Comparison of ENCODE assay signal across 12 cellular contexts in genomic region chr12:50545783-50546182, GRCh38. TPM values are rescaled to one million over a fixed set of nuclear protein-coding genes. Genes with fewer than 3 reads are reported as not detected.
DNase-seq lines count a peak whose midpoint lies in the region; ATAC-seq and TF ChIP-seq lines count a peak whose summit lies in the region.
"Had no signal": no experiment of that assay in that cellular context is flagged by ENCODE, and none has a peak within 500 bp of the region (broad histone marks: within the 10 kb centered on the region; RNA-seq: fewer than 3 reads in every experiment).

No MANE protein-coding gene starts in this region.

- no peaks in the 10 kb centered on the region for H3F3A ChIP-seq in neural progenitor cell (ENCODE audit: low read depth)

- H4K20me1 ChIP-seq in neural progenitor cell (ENCODE audit: low read depth): peaks cover 15% of the 10 kb centered on the region

- no peaks in the 10 kb centered on the region for H3K27me3 Mint-ChIP-seq in neural progenitor cell (ENCODE audit: insufficient read depth, low read depth)
- no peaks in the 10 kb centered on the region for H3K27me3 Mint-ChIP-seq in activated CD8-positive, alpha-beta memory T cell treated with anti-CD3 and anti-CD28 coated beads, Interleukin-2, amount 10 ng/mL, durations not matched to agents 7 days and 5 days

- no peak overlapping the region for H3K4me3 Mint-ChIP-seq in neural progenitor cell
- no peak overlapping the region for H3K4me3 Mint-ChIP-seq in activated CD8-positive, alpha-beta memory T cell treated with anti-CD3 and anti-CD28 coated beads, Interleukin-2, amount 10 ng/mL, durations not matched to agents 7 days and 5 days
- H3K4me3 Mint-ChIP-seq: T-helper 2 cell treated with Interferon-gamma antibody and Interleukin-4, amounts not matched to agents 5 μg/mL and 100 μg/mL, for 36 hours had no signal

- H3K36me3 ChIP-seq in neural progenitor cell: no peaks in the 10 kb centered on the region
- H3K36me3 ChIP-seq in sigmoid colon: no peaks in the 10 kb centered on the region

- no peak for TF ChIP-seq CTCF in neural progenitor cell (IDR thresholded peaks at IDR 0.05)
- TF ChIP-seq CTCF in sigmoid colon (IDR thresholded peaks at IDR 0.05): no peak

- 11 to 50% methylated on average over 5 of the region's 5 CpGs for WGBS in sigmoid colon, 2 donors

- no peaks in the 10 kb centered on the region for H3K36me3 Mint-ChIP-seq in neural progenitor cell
- H3K36me3 Mint-ChIP-seq in activated CD8-positive, alpha-beta memory T cell treated with anti-CD3 and anti-CD28 coated beads, Interleukin-2, amount 10 ng/mL, durations not matched to agents 7 days and 5 days: no peaks in the 10 kb centered on the region

- no peak overlapping the region for H3K27ac Mint-ChIP-seq in neural progenitor cell
- no peak overlapping the region for H3K27ac Mint-ChIP-seq in activated CD8-positive, alpha-beta memory T cell treated with anti-CD3 and anti-CD28 coated beads, Interleukin-2, amount 10 ng/mL, durations not matched to agents 7 days and 5 days
- H3K27ac Mint-ChIP-seq: T-helper 2 cell treated with Interferon-gamma antibody and Interleukin-4, amounts not matched to agents 5 μg/mL and 100 μg/mL, for 36 hours had no signal

- CTCF ChIA-PET in activated CD8-positive, alpha-beta memory T cell treated with anti-CD3 and anti-CD28 coated beads, Interleukin-2, amount 10 ng/mL, durations not matched to agents 7 days and 5 days (lab: Charles Lee): no interaction called here

- H3K9me3 ChIP-seq in neural progenitor cell (ENCODE audit: low read depth): no peaks in the 10 kb centered on the region
- no peaks in the 10 kb centered on the region for H3K9me3 ChIP-seq in sigmoid colon

- no peaks in the 10 kb centered on the region for H3K9me3 Mint-ChIP-seq in neural progenitor cell
- no peaks in the 10 kb centered on the region for H3K9me3 Mint-ChIP-seq in activated CD8-positive, alpha-beta memory T cell treated with anti-CD3 and anti-CD28 coated beads, Interleukin-2, amount 10 ng/mL, durations not matched to agents 7 days and 5 days (ENCODE audit: low read depth)
- H3K9me3 Mint-ChIP-seq: T-helper 2 cell treated with Interferon-gamma antibody and Interleukin-4, amounts not matched to agents 5 μg/mL and 100 μg/mL, for 36 hours had no signal

- H3K27me3 ChIP-seq in neural progenitor cell (no peaks in the 10 kb centered on the region), sigmoid colon (no peaks in the 10 kb centered on the region)

- H2AFZ ChIP-seq in neural progenitor cell (replicated peaks): no peak overlapping the region

- no peak overlapping the region for H3K9ac ChIP-seq in neural progenitor cell

- H3K79me2 ChIP-seq in neural progenitor cell (ENCODE audit: low read depth): peaks cover 85% of the 10 kb centered on the region

- peak overlapping the region; percentile 37 for H3K4me2 ChIP-seq in neural progenitor cell

- H3K4me1 ChIP-seq in neural progenitor cell (peaks cover 12% of the 10 kb centered on the region), sigmoid colon (peaks cover 0 to 32% (median 13%) of the 10 kb centered on the region in 4 donors)

- ATAC-seq in activated CD8-positive, alpha-beta memory T cell treated with anti-CD3 and anti-CD28 coated beads, Interleukin-2, amount 10 ng/mL, durations not matched to agents 7 days and 5 days: no peak

- no peak for TF ChIP-seq EP300 in sigmoid colon (IDR thresholded peaks at IDR 0.05)

- H3K27ac ChIP-seq in neural progenitor cell: no peak overlapping the region
- no peak overlapping the region for H3K27ac ChIP-seq in sigmoid colon
- H3K27ac ChIP-seq: C4-2B had no signal

- no peak for TF ChIP-seq POLR2A in sigmoid colon (IDR thresholded peaks at IDR 0.05)

- intact Hi-C loops in sigmoid colon (cut with DNase I): no loop called here

- peaks cover 10% of the 10 kb centered on the region for H3K4me1 Mint-ChIP-seq in neural progenitor cell
- peaks cover 10% of the 10 kb centered on the region for H3K4me1 Mint-ChIP-seq in activated CD8-positive, alpha-beta memory T cell treated with anti-CD3 and anti-CD28 coated beads, Interleukin-2, amount 10 ng/mL, durations not matched to agents 7 days and 5 days

- DNase-seq in EL (peak; percentile 22), NCI-H524 treated with DMSO at 0.1 percent for 48 hours (lab: John Stamatoyannopoulos, UW) (peak; percentile 54), dermis blood vessel endothelial cell (peak; percentile 2), neural progenitor cell (ENCODE audit: low spot score) (no peak), GDM1 (lab: John Stamatoyannopoulos, UW) (no peak), sigmoid colon (no peak), D341Med (ENCODE audit: low spot score) (no peak)
- DNase-seq in activated CD8-positive, alpha-beta memory T cell treated with anti-CD3 and anti-CD28 coated beads, Interleukin-2, amount 10 ng/mL, durations not matched to agents 7 days and 5 days: no peak
- DNase-seq: aorta, NCI-H1694 had no signal

- H3K4me3 ChIP-seq in neural progenitor cell (no peak overlapping the region), sigmoid colon (no peak overlapping the region)

RNA-seq across cellular contexts. Expression of gene DIP2B, which starts 41.0 kb away (rescaled TPM):
- total RNA-seq in dermis blood vessel endothelial cell: 44.1 and 44.6 TPM in 2 replicates
- total RNA-seq in neural progenitor cell (ENCODE audit: low replicate concordance): 37.1 and 37.4 TPM in 2 replicates
- total RNA-seq in activated CD8-positive, alpha-beta memory T cell treated with anti-CD3 and anti-CD28 coated beads, Interleukin-2, amount 10 ng/mL, durations not matched to agents 7 days and 5 days: 10 to 100 TPM; 14.7 to 14.8 TPM
- 10 to 100 TPM; 16.4 to 28.0 (median 22.0) TPM for total RNA-seq in sigmoid colon
- 10 to 100 TPM in 1 of 3 donors, 1 to 10 TPM in 2; 7.2 to 13.1 (median 9.0) TPM for polyA plus RNA-seq in sigmoid colon

Comparison
In these comparisons a context has a peak if more than half of its experiments do, and no peak if none do; other contexts are left out.
1. DNase-seq: peak in EL (single experiment), NCI-H524 treated with DMSO at 0.1 percent for 48 hours (single experiment) and dermis blood vessel endothelial cell (single experiment); none in neural progenitor cell (single experiment), GDM1 (single experiment), activated CD8-positive, alpha-beta memory T cell treated with anti-CD3 and anti-CD28 coated beads, Interleukin-2, amount 10 ng/mL, durations not matched to agents 7 days and 5 days (single experiment), sigmoid colon (single experiment) and D341Med (single experiment).